ENCODE assay signal across 22 cellular contexts in genomic region chr12:28855761-28856160, GRCh38.
"Had no signal": no experiment of that assay in that cellular context is flagged by ENCODE, and none has a peak within 500 bp of the region (broad histone marks: within the 10 kb centered on the region; RNA-seq: fewer than 3 reads in every experiment).

No MANE protein-coding gene starts in this region.

- H3K36me3 Mint-ChIP-seq: activated naive CD4-positive, alpha-beta T cell treated with anti-CD3 and anti-CD28 coated beads, Interleukin-2, amount 50 U/mL, for 24 hours; immature natural killer cell; naive B cell; T-cell had no signal

- H3K4me3 Mint-ChIP-seq: activated naive CD4-positive, alpha-beta T cell treated with anti-CD3 and anti-CD28 coated beads, Interleukin-2, amount 50 U/mL, for 24 hours; immature natural killer cell; naive B cell; stimulated activated naive CD8-positive, alpha-beta T cell treated with anti-CD3 and anti-CD28 coated beads, Interleukin-15, Interleukin-2, amounts not matched to agents 100 ng/mL and 50 ng/mL, for 24 hours; T-cell; T-helper 2 cell treated with Interferon-gamma antibody and Interleukin-4, amounts not matched to agents 5 μg/mL and 100 μg/mL, for 36 hours had no signal

- H3K36me3 ChIP-seq: lower lobe of right lung, ovary, thyroid gland had no signal

- DNase-seq: activated gamma-delta T cell treated with Interleukin-2 at 50 U/mL for 16 hours; activated T-cell treated with anti-CD3 and anti-CD28 coated beads, Interleukin-2, amount 50 U/mL, for 1 hour; cerebellar nuclear complex; cortex of kidney; foreskin melanocyte; glutamatergic neuron; immature natural killer cell; lower lobe of right lung; mesendoderm; naive B cell; ovary; psoas muscle; right cardiac atrium; stimulated activated CD4-positive, alpha-beta T cell treated with anti-CD3 and anti-CD28 coated beads, Interleukin-1b, Interleukin-23, amount 100 ng/mL, for 48 hours; substantia nigra; T-cell; thyroid gland had no signal

- ATAC-seq: left lobe of liver, psoas muscle, right cardiac atrium, T-cell had no signal

- H3K27ac Mint-ChIP-seq: activated naive CD4-positive, alpha-beta T cell treated with anti-CD3 and anti-CD28 coated beads, Interleukin-2, amount 50 U/mL, for 24 hours; immature natural killer cell; stimulated activated naive CD8-positive, alpha-beta T cell treated with anti-CD3 and anti-CD28 coated beads, Interleukin-15, Interleukin-2, amounts not matched to agents 100 ng/mL and 50 ng/mL, for 24 hours; T-cell; T-helper 2 cell treated with Interferon-gamma antibody and Interleukin-4, amounts not matched to agents 5 μg/mL and 100 μg/mL, for 36 hours had no signal

- H3K4me3 ChIP-seq: hepatocyte, lower lobe of right lung, ovary, psoas muscle, thyroid gland had no signal

- H3K27ac ChIP-seq: hepatocyte, lower lobe of right lung, ovary, psoas muscle, thyroid gland had no signal

- H3K4me1 ChIP-seq: lower lobe of right lung, psoas muscle had no signal

- H3K4me1 Mint-ChIP-seq: activated naive CD4-positive, alpha-beta T cell treated with anti-CD3 and anti-CD28 coated beads, Interleukin-2, amount 50 U/mL, for 24 hours; immature natural killer cell; naive B cell; T-cell had no signal

- H3K27me3 ChIP-seq: hepatocyte, ovary, thyroid gland had no signal

- H2AFZ ChIP-seq: hepatocyte had no signal

- H3K27me3 Mint-ChIP-seq: activated naive CD4-positive, alpha-beta T cell treated with anti-CD3 and anti-CD28 coated beads, Interleukin-2, amount 50 U/mL, for 24 hours; naive B cell; stimulated activated naive CD8-positive, alpha-beta T cell treated with anti-CD3 and anti-CD28 coated beads, Interleukin-15, Interleukin-2, amounts not matched to agents 100 ng/mL and 50 ng/mL, for 24 hours had no signal

- H3K9me3 ChIP-seq: lower lobe of right lung, ovary, psoas muscle, thyroid gland had no signal

- H3K4me2 ChIP-seq: hepatocyte had no signal

- H3K9me3 Mint-ChIP-seq: stimulated activated naive CD8-positive, alpha-beta T cell treated with anti-CD3 and anti-CD28 coated beads, Interleukin-15, Interleukin-2, amounts not matched to agents 100 ng/mL and 50 ng/mL, for 24 hours; T-cell; T-helper 2 cell treated with Interferon-gamma antibody and Interleukin-4, amounts not matched to agents 5 μg/mL and 100 μg/mL, for 36 hours had no signal
